In the genomic region with DNA sequence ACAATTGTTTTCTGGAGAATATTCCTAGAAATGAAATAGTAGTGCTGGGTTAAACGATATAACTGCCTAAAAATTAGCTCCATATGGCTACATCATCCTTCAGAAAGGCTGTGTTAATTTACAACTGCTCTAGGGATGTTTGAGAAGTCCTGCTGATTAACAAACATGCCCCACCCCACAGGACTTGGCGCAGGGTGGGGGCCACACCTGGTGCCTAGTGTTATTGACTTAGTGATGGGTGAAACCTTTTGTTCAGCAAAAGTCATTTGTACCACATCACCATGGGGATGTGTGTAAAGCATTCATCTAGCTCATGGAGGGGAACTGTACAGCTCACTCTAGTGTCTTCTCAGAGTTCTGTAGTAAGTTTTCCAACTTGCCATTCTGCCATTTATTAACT, we compare ENCODE assay signal across 26 cellular contexts.
DNase-seq lines count a peak whose midpoint lies in the region; ATAC-seq, FAIRE-seq and TF ChIP-seq lines count a peak whose summit lies in the region.
"Had no signal": no experiment of that assay in that cellular context is flagged by ENCODE, and none has a peak within 500 bp of the region (broad histone marks: within the 10 kb centered on the region; RNA-seq: fewer than 3 reads in every experiment).

No MANE protein-coding gene starts in this region.

- TF ChIP-seq EP300 in H1 (IDR thresholded peaks at IDR 0.05; ENCODE audit: borderline replicate concordance in 1 of 2, low read depth in 2 of 2, low read length in 2 of 2): no peak

- no peaks in the 10 kb centered on the region for H3K36me3 ChIP-seq in H1 (ENCODE audit: control insufficient read depth in 2 of 4, insufficient read depth in 4 of 4, low read length in 3 of 4)
- H3K36me3 ChIP-seq: esophagus squamous epithelium, tibial nerve had no signal

- 0 out of 2 replicates have a peak overlapping the region, but pooled peaks have one; percentile 50 for H2BK12ac ChIP-seq in H1 (ENCODE audit: low read depth, low read length)

- peaks cover 46% of the 10 kb centered on the region for H3K4me1 Mint-ChIP-seq in HFFc6 (ENCODE audit: low read depth)
- H3K4me1 Mint-ChIP-seq: central memory CD8-positive, alpha-beta T cell had no signal

- H3K79me2 ChIP-seq in H1 (ENCODE audit: control insufficient read depth in 1 of 2, insufficient read depth in 2 of 2, low read length in 2 of 2): no peaks in the 10 kb centered on the region

- FAIRE-seq in H1 (lab: Jason Lieb, UNC): no peak
- FAIRE-seq: G401.6 had no signal

- TF ChIP-seq CTCF in 22Rv1 (IDR thresholded peaks at IDR 0.05) (no peak), H1 (IDR thresholded peaks at IDR 0.05; ENCODE audit: control extremely low read depth in 1 of 3, insufficient read depth in 1 of 3, low read depth in 1 of 3, low read length in 3 of 3) (no peak), HFFc6 (IDR thresholded peaks at IDR 0.05) (no peak)

- no peak overlapping the region for H2BK20ac ChIP-seq in H1 (ENCODE audit: low read length)

- WGBS in H1 (ENCODE audit: extremely low coverage in 1 of 2, insufficient coverage in 1 of 2, insufficient read length in 1 of 2, insufficient replicate concordance in 2 of 2, low coverage in 1 of 2, low lambda C conversion rate in 2 of 2, missing lambda C conversion rate in 1 of 2), 2 experiments: 87% methylated on average over 2 of the region's 2 CpGs; no CpG with 5 or more reads in 1 of the 2 experiments

- no peak overlapping the region for H4K91ac ChIP-seq in H1 (replicated peaks; ENCODE audit: insufficient read length, low read length)

- H3K4ac ChIP-seq in H1 (replicated peaks; ENCODE audit: insufficient read length, low read depth, low read length): no peak overlapping the region

- H4K5ac ChIP-seq in H1 (ENCODE audit: insufficient read length, low read depth, low read length): no peak overlapping the region

- H2BK120ac ChIP-seq in H1 (replicated peaks; ENCODE audit: low read depth, low read length): no peak overlapping the region

- no peaks in the 10 kb centered on the region; the same call in 1 of the 2 replicates for H3K23me2 ChIP-seq in H1 (ENCODE audit: low read depth, low read length)

- TF ChIP-seq POLR2A in H1 (IDR thresholded peaks at IDR 0.05; ENCODE audit: control extremely low read depth in 1 of 2, low read depth in 2 of 2, low read length in 2 of 2): no peak

- no peak overlapping the region for H3K18ac ChIP-seq in H1 (ENCODE audit: extremely low read depth, low read length)

- H3K9me3 ChIP-seq in H1 (ENCODE audit: insufficient read depth in 2 of 2, low read depth in 1 of 2, low read length in 1 of 2): no peaks in the 10 kb centered on the region

- no peaks in the 10 kb centered on the region for H4K20me1 ChIP-seq in H1 (replicated peaks in 1 of 2; ENCODE audit: control insufficient read depth in 1 of 2, insufficient read depth in 2 of 2, low read length in 2 of 2)

- H3K4me3 ChIP-seq in H1 (ENCODE audit: extremely low read depth in 1 of 4, insufficient read depth in 2 of 4, low read depth in 3 of 4, low read length in 4 of 4): no peak overlapping the region
- H3K4me3 ChIP-seq: esophagus squamous epithelium, GM23248, tibial nerve had no signal

- no peak for ATAC-seq in HG03442 (IDR thresholded peaks at IDR 0.05; ENCODE audit: unreplicated experiment)
- no peak for ATAC-seq in activated naive CD4-positive, alpha-beta T cell treated with anti-CD3 and anti-CD28 coated beads, Interleukin-2, amount 50 U/mL, for 72 hours
- ATAC-seq: left cardiac atrium had no signal

- no peak overlapping the region for H3K27ac Mint-ChIP-seq in activated naive CD4-positive, alpha-beta T cell treated with anti-CD3 and anti-CD28 coated beads, Interleukin-2, amount 50 U/mL, for 72 hours
- H3K27ac Mint-ChIP-seq in HFFc6: no peak overlapping the region
- H3K27ac Mint-ChIP-seq: activated naive CD4-positive, alpha-beta T cell treated with anti-CD3 and anti-CD28 coated beads for 36 hours; nephron had no signal

- H3K56ac ChIP-seq in H1 (replicated peaks; ENCODE audit: insufficient read length, low read depth, low read length): no peak overlapping the region

- H3K79me1 ChIP-seq in H1 (ENCODE audit: low read depth, low read length): no peaks in the 10 kb centered on the region

- H3K27ac ChIP-seq in 22Rv1: peak overlapping the region; percentile 46
- no peak overlapping the region for H3K27ac ChIP-seq in H1 (ENCODE audit: low read depth, low read length)
- H3K27ac ChIP-seq: esophagus squamous epithelium, GM23248, tibial nerve had no signal

- H3K23ac ChIP-seq in H1 (ENCODE audit: insufficient read length): no peak overlapping the region

- H3K4me3 Mint-ChIP-seq in HFFc6: no peak overlapping the region
- H3K4me3 Mint-ChIP-seq: activated naive CD4-positive, alpha-beta T cell treated with anti-CD3 and anti-CD28 coated beads for 36 hours; central memory CD8-positive, alpha-beta T cell; nephron had no signal

- H3K4me1 ChIP-seq in H1 (replicated peaks in 1 of 4; ENCODE audit: control insufficient read depth in 3 of 4, insufficient read depth in 4 of 4, low read length in 3 of 4): peaks cover 0 to 11% (median 5%) of the 10 kb centered on the region in 4 experiments; a peak in 4 of 7 replicates
- H3K4me1 ChIP-seq: tibial nerve had no signal

- no peaks in the 10 kb centered on the region for H3K9me3 Mint-ChIP-seq in activated naive CD4-positive, alpha-beta T cell treated with anti-CD3 and anti-CD28 coated beads, Interleukin-2, amount 50 U/mL, for 72 hours
- no peaks in the 10 kb centered on the region; the same call in 1 of the 2 replicates for H3K9me3 Mint-ChIP-seq in HFFc6
- H3K9me3 Mint-ChIP-seq: central memory CD8-positive, alpha-beta T cell had no signal

- no peak for TF ChIP-seq RAD21 in H1 (IDR thresholded peaks at IDR 0.05 in 1 of 2, conservative IDR thresholded peaks at IDR 0.05 in 1 of 2; ENCODE audit: low read depth in 2 of 2, low read length in 2 of 2)

- H3K36me3 Mint-ChIP-seq in activated naive CD4-positive, alpha-beta T cell treated with anti-CD3 and anti-CD28 coated beads, Interleukin-2, amount 50 U/mL, for 72 hours: no peaks in the 10 kb centered on the region
- H3K36me3 Mint-ChIP-seq in HFFc6 (ENCODE audit: low read depth): 0 out of 2 replicates have a peak, but pooled peaks cover 6% of the 10 kb centered on the region

- CTCF ChIA-PET in H1 (lab: Charles Lee; ENCODE audit: partially characterized antibody): interaction anchor here (0.8 to 2.8 kb wide), 3 partner anchors 10 to 197 kb away, joined by 3 to 14 read pairs (median 3); no protein-coding TSS in a partner anchor

- H4K8ac ChIP-seq in H1 (ENCODE audit: extremely low read depth, insufficient read depth, low read length): no peak overlapping the region

- no peak overlapping the region for H2AFZ ChIP-seq in H1 (ENCODE audit: low read length)
- H2AFZ ChIP-seq: GM23248 had no signal

- H3K9ac ChIP-seq in H1 (replicated peaks in 1 of 4; ENCODE audit: extremely low read depth in 1 of 4, low read depth in 3 of 4, low read length in 3 of 4): no peak overlapping the region
- H3K9ac ChIP-seq: GM23248 had no signal

- no peak overlapping the region for H2BK5ac ChIP-seq in H1 (ENCODE audit: low read depth, low read length)

- no peaks in the 10 kb centered on the region; a peak in 2 of 7 replicates for H3K27me3 ChIP-seq in H1 (replicated peaks in 1 of 4; ENCODE audit: control insufficient read depth in 3 of 4, extremely low read depth in 1 of 4, insufficient read depth in 3 of 4, low read length in 3 of 4)
- H3K27me3 ChIP-seq: tibial nerve had no signal

- no peaks in the 10 kb centered on the region; the same call in 1 of the 2 replicates for H3K27me3 Mint-ChIP-seq in HFFc6 (ENCODE audit: insufficient read depth)

- no peak overlapping the region for H2AK5ac ChIP-seq in H1 (ENCODE audit: low read depth, low read length)

- H2BK15ac ChIP-seq in H1 (ENCODE audit: low read length): 0 out of 2 replicates have a peak overlapping the region, but pooled peaks have one; percentile 77

- H3K14ac ChIP-seq in H1 (ENCODE audit: insufficient read length): no peak overlapping the region

- POLR2A ChIA-PET in H1 (lab: Charles Lee; ENCODE audit: partially characterized antibody): no interaction called here

- DNase-seq in NCI-H1417 treated with DMSO at 0.1 percent for 48 hours (lab: John Stamatoyannopoulos, UW) (peak; percentile 53), NCI-H345 treated with DMSO at 0.1 percent for 48 hours (lab: John Stamatoyannopoulos, UW; ENCODE audit: unreplicated experiment) (peak; percentile 98), H1 (ENCODE audit: low read depth in 1 of 2, low spot score in 2 of 2) (no peak), NCI-H1436 treated with DMSO at 0.1 percent for 48 hours (lab: John Stamatoyannopoulos, UW) (no peak), HFFc6 (no peak)
- DNase-seq in activated naive CD4-positive, alpha-beta T cell treated with anti-CD3 and anti-CD28 coated beads, Interleukin-2, amount 50 U/mL, for 72 hours (ENCODE audit: low spot score in 2 of 2): no peak
- DNase-seq: activated CD4-positive, alpha-beta T cell treated with anti-CD3 and anti-CD28 coated beads, Interleukin-2, amount 50 U/mL, for 48 hours; activated naive CD4-positive, alpha-beta T cell treated with anti-CD3 and anti-CD28 coated beads for 36 hours; activated T-cell treated with anti-CD3 and anti-CD28 coated beads for 4 hours; aorta; Calu3; effector CD4-positive, alpha-beta T cell; esophagus squamous epithelium; GM23248; left cardiac atrium; mesendoderm; MM.1S; NCI-H524 treated with DMSO at 0.1 percent for 48 hours; stimulated activated CD4-positive, alpha-beta T cell treated with anti-CD3 and anti-CD28 coated beads, Interleukin-1b, Interleukin-23, amount 100 ng/mL, for 48 hours; stimulated activated naive CD4-positive, alpha-beta T cell had no signal

- H3K4me2 ChIP-seq in H1 (ENCODE audit: insufficient read depth in 1 of 2, low read depth in 2 of 2, low read length in 2 of 2): no peak overlapping the region

TF ChIP-seq in H1, 55 proteins besides CTCF, POLR2A, EP300 and RAD21 (continues in another document):
- TF ChIP-seq TAF7 (optimal IDR thresholded peaks at IDR 0.05; ENCODE audit: borderline replicate concordance, low read depth, low read length): no peak
- no peak for TF ChIP-seq NANOG (IDR thresholded peaks at IDR 0.05; ENCODE audit: insufficient read depth, low read depth, low read length, poor library complexity, severe bottlenecking)
- no peak for TF ChIP-seq CHD1 (IDR thresholded peaks at IDR 0.05; ENCODE audit: low read depth, low read length)
- no peak for TF ChIP-seq RFX5 (IDR thresholded peaks at IDR 0.05; ENCODE audit: borderline replicate concordance, low read depth, low read length)
- no peak for TF ChIP-seq KDM5A (IDR thresholded peaks at IDR 0.05; ENCODE audit: low read length)
- TF ChIP-seq, protein P1, sequence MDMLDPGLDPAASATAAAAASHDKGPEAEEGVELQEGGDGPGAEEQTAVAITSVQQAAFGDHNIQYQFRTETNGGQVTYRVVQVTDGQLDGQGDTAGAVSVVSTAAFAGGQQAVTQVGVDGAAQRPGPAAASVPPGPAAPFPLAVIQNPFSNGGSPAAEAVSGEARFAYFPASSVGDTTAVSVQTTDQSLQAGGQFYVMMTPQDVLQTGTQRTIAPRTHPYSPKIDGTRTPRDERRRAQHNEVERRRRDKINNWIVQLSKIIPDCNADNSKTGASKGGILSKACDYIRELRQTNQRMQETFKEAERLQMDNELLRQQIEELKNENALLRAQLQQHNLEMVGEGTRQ (IDR thresholded peaks at IDR 0.05; ENCODE audit: low read length): no peak
- no peak for TF ChIP-seq SP4 (IDR thresholded peaks at IDR 0.05; ENCODE audit: low read length)
- TF ChIP-seq SIRT6 (IDR thresholded peaks at IDR 0.05; ENCODE audit: low read length): no peak

Comparison
In these comparisons a context has a peak if more than half of its experiments do, and no peak if none do; other contexts are left out.
1. DNase-seq: peak in NCI-H1417 treated with DMSO at 0.1 percent for 48 hours (single experiment) and NCI-H345 treated with DMSO at 0.1 percent for 48 hours (single experiment); none in H1 (0 of 2), activated naive CD4-positive, alpha-beta T cell treated with anti-CD3 and anti-CD28 coated beads, Interleukin-2, amount 50 U/mL, for 72 hours (0 of 2), NCI-H1436 treated with DMSO at 0.1 percent for 48 hours (single experiment) and HFFc6 (single experiment).